Comparison of ENCODE assay signal across 8 cellular contexts in the genomic region with DNA sequence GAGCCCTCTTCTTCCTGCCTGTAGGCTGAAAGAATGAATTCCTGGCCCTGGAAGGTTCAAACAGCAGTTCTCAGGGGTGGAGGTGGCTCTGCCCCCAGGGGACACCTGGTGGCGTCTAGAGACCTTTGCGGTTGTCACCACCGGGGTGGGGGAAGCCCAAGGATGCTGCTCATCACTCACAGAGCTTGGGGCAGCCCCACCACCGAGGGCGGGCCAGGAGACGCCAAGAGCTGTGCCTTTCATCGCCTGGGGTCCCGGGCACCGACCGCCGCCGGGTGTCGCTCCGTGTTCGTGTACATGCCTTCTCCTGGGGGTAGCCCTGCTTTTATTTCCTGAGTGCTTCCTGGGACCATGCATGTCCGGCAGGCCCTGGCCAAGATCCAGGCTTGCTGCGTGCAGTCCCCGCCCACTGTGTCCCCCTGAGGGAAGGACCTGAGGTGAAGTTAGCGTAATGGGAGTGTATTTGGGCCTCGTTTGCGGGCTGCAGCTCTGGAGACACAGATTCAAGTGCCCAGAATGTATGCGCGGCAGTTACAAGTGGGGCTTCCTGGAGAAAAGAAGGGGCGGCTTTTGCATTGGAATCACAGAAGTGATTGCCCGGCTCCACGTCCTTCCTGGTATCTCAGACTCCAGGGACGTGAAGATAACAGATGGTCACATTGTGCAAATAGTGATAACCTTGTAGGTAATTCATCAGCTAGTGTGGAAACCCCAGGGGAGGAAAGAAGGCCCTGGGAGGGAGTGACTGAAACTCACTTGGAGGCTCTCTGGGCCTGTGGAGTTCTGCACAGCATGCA. TPM values are rescaled to one million over a fixed set of nuclear protein-coding genes. Genes with fewer than 3 reads are reported as not detected.
DNase-seq lines count a peak whose midpoint lies in the region; ATAC-seq and TF ChIP-seq lines count a peak whose summit lies in the region.

No MANE protein-coding gene starts in this region.

- H3K4me3 ChIP-seq in gastrocnemius medialis = no peak overlapping the region

- TF ChIP-seq POLR2A in gastrocnemius medialis (IDR thresholded peaks at IDR 0.05) = no peak

- DNase-seq in NCI-H1092 treated with DMSO at 0.1 percent for 48 hours (lab: John Stamatoyannopoulos, UW) (peak; percentile 33), NCI-H1092 (lab: John Stamatoyannopoulos, UW) (no peak), gastrocnemius medialis (no peak), AG08395 (ENCODE audit: low spot score) (no peak), foreskin melanocyte (no peak)
- DNase-seq in activated CD4-positive, CD25-positive, alpha-beta regulatory T cell treated with anti-CD3 and anti-CD28 coated beads, Interleukin-2, amount 50 U/mL, for 72 hours = peak; percentile 82
- peak; percentile 71 for DNase-seq in effector CD4-positive, alpha-beta T cell

- no peaks in the 10 kb centered on the region for H3K9me3 ChIP-seq in gastrocnemius medialis

- no peaks in the 10 kb centered on the region for H3K36me3 ChIP-seq in gastrocnemius medialis

- in situ Hi-C loops in gastrocnemius medialis (cut with MboI; ENCODE audit: low sequenced_read_pairs in 4 of 4) = no loop called here

- H3K27ac ChIP-seq in gastrocnemius medialis = peak overlapping the region; percentile 91 to 100 (median 96)

- intact Hi-C loops in gastrocnemius medialis (cut with DNase I; ENCODE audit: low total_unique reads) = no loop called here

- no peaks in the 10 kb centered on the region for H3K27me3 ChIP-seq in gastrocnemius medialis

- no peak for TF ChIP-seq CTCF in gastrocnemius medialis (IDR thresholded peaks at IDR 0.05 in 4 of 5, conservative IDR thresholded peaks at IDR 0.05 in 1 of 5)

- peaks cover 65 to 80% of the 10 kb centered on the region in 2 donors for H3K4me1 ChIP-seq in gastrocnemius medialis

- ATAC-seq in HG03139 (IDR thresholded peaks at IDR 0.05; ENCODE audit: unreplicated experiment) = peak; percentile 36
- no peak for ATAC-seq in gastrocnemius medialis

RNA-seq across cellular contexts. Expression of a gene that starts 7.8 kb away (rescaled TPM):
- total RNA-seq in gastrocnemius medialis = 10 to 100 TPM in 3 of 4 donors, 1 to 10 TPM in 1; 9.3 to 48.5 (median 15.8) TPM

RNA-seq across cellular contexts. Expression of a gene that starts 20.2 kb away (rescaled TPM):
- 100 to 1,000 TPM in 1 of 4 donors, 10 to 100 TPM in 3; 71.0 to 139 (median 99.0) TPM for total RNA-seq in gastrocnemius medialis

Comparison
In these comparisons a context has a peak if more than half of its experiments do, and no peak if none do; other contexts are left out.
1. DNase-seq: peak in NCI-H1092 treated with DMSO at 0.1 percent for 48 hours (single experiment), activated CD4-positive, CD25-positive, alpha-beta regulatory T cell treated with anti-CD3 and anti-CD28 coated beads, Interleukin-2, amount 50 U/mL, for 72 hours (single experiment) and effector CD4-positive, alpha-beta T cell (single experiment); none in NCI-H1092 (single experiment), gastrocnemius medialis (0 of 2), AG08395 (single experiment) and foreskin melanocyte (single experiment).